Comparison of ENCODE assay signal across 2 cellular contexts in genomic region chr9:72354704-72355103, GRCh38.
TF ChIP-seq lines count a peak whose summit lies in the region.

No MANE protein-coding gene starts in this region.

TF ChIP-seq in A549, 52 proteins besides CTCF, POLR2A, EP300 and RAD21:
- TF ChIP-seq ZC3H11A (IDR thresholded peaks at IDR 0.05) (no peak), RARB (CRISPR knock-in tag; IDR thresholded peaks at IDR 0.05) (0 out of 2 replicates have a peak, but pooled peaks have one; percentile 26), TFCP2L1 (CRISPR knock-in tag; IDR thresholded peaks at IDR 0.05) (peak; percentile 39; the same call in 1 of the 2 replicates), CHD2 (IDR thresholded peaks at IDR 0.05; ENCODE audit: low read length, partially characterized antibody) (peak; percentile 2), HOXA7 (CRISPR knock-in tag; IDR thresholded peaks at IDR 0.05) (0 out of 2 replicates have a peak, but pooled peaks have one; percentile 75), FOSB (CRISPR knock-in tag; IDR thresholded peaks at IDR 0.05) (peak; percentile 67; the same call in 1 of the 2 replicates), MAFK (IDR thresholded peaks at IDR 0.05; ENCODE audit: partially characterized antibody) (no peak), BHLHE40 (IDR thresholded peaks at IDR 0.05; ENCODE audit: low read depth, low read length) (no peak), ATOH8 (CRISPR knock-in tag; IDR thresholded peaks at IDR 0.05; ENCODE audit: low read depth) (peak; percentile 35; the same call in 1 of the 2 replicates), REST (IDR thresholded peaks at IDR 0.05) (no peak)

TF ChIP-seq in K562, 482 proteins besides CTCF, POLR2A, EP300 and RAD21:
- TF ChIP-seq SUPT5H (IDR thresholded peaks at IDR 0.05) (0 out of 2 replicates have a peak, but pooled peaks have one; percentile 31), POLR2AphosphoS5 (IDR thresholded peaks at IDR 0.05; ENCODE audit: control insufficient read depth, insufficient read depth, low read depth, low read length) (peak; percentile 14; the same call in 1 of the 2 replicates), BACH1 (tag; IDR thresholded peaks at IDR 0.05) (no peak)
